In the genomic region with DNA sequence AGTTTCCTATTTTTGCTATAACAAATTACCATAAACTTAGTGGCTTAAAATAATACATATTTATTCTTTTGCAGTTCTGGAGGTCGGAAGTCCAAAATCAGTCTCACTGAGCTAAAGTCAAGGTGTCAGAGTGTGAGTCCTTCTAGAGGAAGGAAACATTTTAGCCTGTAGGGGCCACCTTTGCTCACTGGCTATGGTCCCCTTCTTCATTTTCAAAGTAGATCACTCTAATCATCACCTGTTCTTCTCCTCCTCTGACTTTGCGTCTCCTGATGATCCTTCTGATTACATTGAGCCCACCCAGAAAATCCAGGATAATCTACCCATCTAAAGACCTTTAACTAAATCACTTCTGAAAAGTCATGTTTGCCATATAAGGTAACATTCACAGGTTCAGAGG, we compare ENCODE assay signal across 34 cellular contexts.
A peak's percentile ranks its signal among the peaks of the same experiment; 100 is the strongest.
DNase-seq lines count a peak whose midpoint lies in the region; ATAC-seq and TF ChIP-seq lines count a peak whose summit lies in the region.
"Had no signal": no experiment of that assay in that cellular context is flagged by ENCODE, and none has a peak within 500 bp of the region (broad histone marks: within the 10 kb centered on the region; RNA-seq: fewer than 3 reads in every experiment).

No MANE protein-coding gene starts in this region.

- H2AFZ ChIP-seq in PC-3 (ENCODE audit: low read length), result no peak overlapping the region

- DNase-seq in NCI-H82 (lab: John Stamatoyannopoulos, UW) (peak; percentile 44), NCI-H82 treated with DMSO at 0.1 percent for 48 hours (lab: John Stamatoyannopoulos, UW; ENCODE audit: unreplicated experiment) (peak; percentile 23), WERI-Rb-1 (peak; percentile 54), endodermal cell (no peak), inferior parietal cortex (ENCODE audit: extremely low spot score) (no peak), PC-3 (no peak)
- no peak for DNase-seq in central memory CD4-positive, alpha-beta T cell
- DNase-seq in stimulated activated CD4-positive, alpha-beta T cell treated with anti-CD3 and anti-CD28 coated beads, Interleukin-15, amount 100 ng/mL, for 24 hours, result no peak
- DNase-seq: 8988T; ACHN; AML-193; BE2C; C1 segment of cervical spinal cord; Caco-2; Calu3; CD4-positive, alpha-beta memory T cell; CD4-positive, alpha-beta T cell; CD4-positive, CD25-positive, alpha-beta regulatory T cell; CD8-positive, alpha-beta memory T cell; CD8-positive, alpha-beta T cell; COR-L47; DMS 273 treated with DMSO at 0.1 percent for 48 hours; DMS153; DMS53; DMS79; DMS79 treated with DMSO at 0.1 percent for 48 hours; DND-41; EL had no signal

- no peaks in the 10 kb centered on the region for H3K79me2 ChIP-seq in PC-3 (ENCODE audit: low read length)

- H3K4me3 ChIP-seq in WERI-Rb-1 (ENCODE audit: low read depth, low read length) (no peak overlapping the region), endodermal cell (ENCODE audit: low read length) (no peak overlapping the region), PC-3 (ENCODE audit: low read length) (no peak overlapping the region)
- H3K4me3 ChIP-seq: A549; BLaER1; BLaER1 treated with 17β-estradiol and CSF1 and Interleukin-3, amounts not matched to agents 10 nM and 100 nM had no signal

- no peak for ATAC-seq in PC-3
- ATAC-seq: A549; CD8-positive, alpha-beta T cell had no signal

- TF ChIP-seq CTCF in WERI-Rb-1 (IDR thresholded peaks at IDR 0.05; ENCODE audit: low read depth, low read length) (peak; percentile 54), endodermal cell (conservative IDR thresholded peaks at IDR 0.05) (peak; percentile 34), PC-3 (conservative IDR thresholded peaks at IDR 0.05; ENCODE audit: low read depth, low read length) (no peak)

- H3F3A ChIP-seq in PC-3 (ENCODE audit: low read length, unreplicated experiment), result no peaks in the 10 kb centered on the region

- H3K27me3 Mint-ChIP-seq in endodermal cell (ENCODE audit: insufficient read depth), result peaks cover 5% of the 10 kb centered on the region
- H3K27me3 Mint-ChIP-seq: B cell; CD4-positive, alpha-beta T cell; CD4-positive, CD25-positive, alpha-beta regulatory T cell; CD8-positive, alpha-beta memory T cell had no signal

- no peaks in the 10 kb centered on the region for H4K20me1 ChIP-seq in PC-3 (ENCODE audit: low read length)
- H4K20me1 ChIP-seq: BLaER1; BLaER1 treated with 17β-estradiol and CSF1 and Interleukin-3, amounts not matched to agents 10 nM and 100 nM had no signal

- H3K9me2 ChIP-seq in PC-3 (replicated peaks; ENCODE audit: low read length), result no peaks in the 10 kb centered on the region

- H3K9me3 ChIP-seq in WERI-Rb-1 (ENCODE audit: severe bottlenecking), result no peaks in the 10 kb centered on the region
- no peaks in the 10 kb centered on the region for H3K9me3 ChIP-seq in endodermal cell (ENCODE audit: control insufficient read depth, low read length)
- H3K9me3 ChIP-seq in PC-3 (ENCODE audit: low read length), result no peaks in the 10 kb centered on the region
- H3K9me3 ChIP-seq: BE2C, Caco-2 had no signal

- intact Hi-C loops in PC-3 (cut with micrococcal nuclease), result no loop called here

- BruUV-seq in PC-3 (replicated peaks; lab: Mats Ljungman, UMichigan), result no TSS peak

- H3K27me3 ChIP-seq in WERI-Rb-1 (ENCODE audit: insufficient read depth, low read depth, severe bottlenecking), result no peaks in the 10 kb centered on the region
- no peaks in the 10 kb centered on the region for H3K27me3 ChIP-seq in endodermal cell (ENCODE audit: control insufficient read depth, insufficient read depth, low read length, poor library complexity, severe bottlenecking)
- H3K27me3 ChIP-seq in PC-3 (ENCODE audit: low read length), result no peaks in the 10 kb centered on the region
- H3K27me3 ChIP-seq: BE2C; BLaER1; BLaER1 treated with 17β-estradiol and CSF1 and Interleukin-3, amounts not matched to agents 10 nM and 100 nM had no signal

- H3K36me3 ChIP-seq in WERI-Rb-1, result no peaks in the 10 kb centered on the region
- H3K36me3 ChIP-seq in endodermal cell (ENCODE audit: control insufficient read depth, insufficient read depth, low read length), result no peaks in the 10 kb centered on the region
- no peaks in the 10 kb centered on the region for H3K36me3 ChIP-seq in PC-3 (ENCODE audit: low read depth, low read length)
- H3K36me3 ChIP-seq: BE2C; BLaER1; BLaER1 treated with 17β-estradiol and CSF1 and Interleukin-3, amounts not matched to agents 10 nM and 100 nM had no signal

- peaks cover 4% of the 10 kb centered on the region for H3K9me3 Mint-ChIP-seq in endodermal cell

- H3K4me2 ChIP-seq in PC-3 (ENCODE audit: low read length), result no peak overlapping the region
- H3K4me2 ChIP-seq: A549; BLaER1; BLaER1 treated with 17β-estradiol and CSF1 and Interleukin-3, amounts not matched to agents 10 nM and 100 nM had no signal

- no peak overlapping the region for H3K27ac Mint-ChIP-seq in endodermal cell
- H3K27ac Mint-ChIP-seq: B cell; CD14-positive monocyte; CD4-positive, alpha-beta memory T cell; CD4-positive, alpha-beta T cell; CD4-positive, CD25-positive, alpha-beta regulatory T cell; CD8-positive, alpha-beta memory T cell; CD8-positive, alpha-beta T cell had no signal

- H3K4me1 ChIP-seq in endodermal cell (ENCODE audit: control insufficient read depth, insufficient read depth, low read length), result peaks cover 6% of the 10 kb centered on the region
- no peaks in the 10 kb centered on the region for H3K4me1 ChIP-seq in PC-3 (ENCODE audit: insufficient read depth, low read length)
- H3K4me1 ChIP-seq: A549, BE2C, BLaER1, Caco-2 had no signal

- CTCF ChIA-PET in PC-3 (lab: Charles Lee), result no interaction called here

- H3K9ac ChIP-seq in endodermal cell (ENCODE audit: extremely low read depth, low read length, poor library complexity, severe bottlenecking) (no peak overlapping the region), PC-3 (ENCODE audit: low read length) (no peak overlapping the region)
- H3K9ac ChIP-seq: BLaER1; BLaER1 treated with 17β-estradiol and CSF1 and Interleukin-3, amounts not matched to agents 10 nM and 100 nM had no signal

- no peak overlapping the region for H3K4me3 Mint-ChIP-seq in endodermal cell
- H3K4me3 Mint-ChIP-seq: B cell; CD14-positive monocyte; CD4-positive, alpha-beta memory T cell; CD4-positive, alpha-beta T cell; CD4-positive, CD25-positive, alpha-beta regulatory T cell; CD8-positive, alpha-beta memory T cell; CD8-positive, alpha-beta T cell had no signal

- H3K36me3 Mint-ChIP-seq in endodermal cell (ENCODE audit: low read depth), result no peaks in the 10 kb centered on the region
- H3K36me3 Mint-ChIP-seq: CD14-positive monocyte; CD4-positive, alpha-beta memory T cell; CD4-positive, CD25-positive, alpha-beta regulatory T cell; CD8-positive, alpha-beta memory T cell; CD8-positive, alpha-beta T cell had no signal

- no peak overlapping the region for H3K27ac ChIP-seq in WERI-Rb-1
- no peak overlapping the region for H3K27ac ChIP-seq in endodermal cell (ENCODE audit: low read depth, low read length)
- no peak overlapping the region for H3K27ac ChIP-seq in PC-3 (ENCODE audit: low read length)
- H3K27ac ChIP-seq: 22Rv1; A549; BLaER1; BLaER1 treated with 17β-estradiol and CSF1 and Interleukin-3, amounts not matched to agents 10 nM and 100 nM had no signal

- 91 to 100% methylated on average over 1 to 2 of the region's 2 CpGs for WGBS in endodermal cell (ENCODE audit: insufficient coverage in 1 of 2, insufficient read length in 1 of 2), 2 experiments

- peaks cover 17% of the 10 kb centered on the region for H3K4me1 Mint-ChIP-seq in endodermal cell
- H3K4me1 Mint-ChIP-seq: B cell; CD14-positive monocyte; CD4-positive, alpha-beta memory T cell; CD4-positive, CD25-positive, alpha-beta regulatory T cell; CD8-positive, alpha-beta memory T cell had no signal

- POLR2A ChIA-PET in PC-3 (lab: Charles Lee; ENCODE audit: unreplicated experiment), result no interaction called here

Comparison
In these comparisons a context has a peak if more than half of its experiments do, and no peak if none do; other contexts are left out.
1. DNase-seq: peak in NCI-H82 (single experiment), NCI-H82 treated with DMSO at 0.1 percent for 48 hours (single experiment) and WERI-Rb-1 (single experiment); none in endodermal cell (single experiment), central memory CD4-positive, alpha-beta T cell (single experiment), stimulated activated CD4-positive, alpha-beta T cell treated with anti-CD3 and anti-CD28 coated beads, Interleukin-15, amount 100 ng/mL, for 24 hours (single experiment), inferior parietal cortex (single experiment) and PC-3 (single experiment).